In genomic region chr1:225882008-225882698, GRCh38 we compare ENCODE assay signal across 1 cellular context.
TF ChIP-seq lines count a peak whose summit lies in the region.

Gene TMEM63A, minus strand, starts transcription at chr1:225882380. Its CDS starts 4,800 bp downstream, at chr1:225877580.

TF ChIP-seq in GM12878, 131 proteins besides CTCF, POLR2A, EP300 and RAD21 (continued from another document):
- TF ChIP-seq, protein P1, sequence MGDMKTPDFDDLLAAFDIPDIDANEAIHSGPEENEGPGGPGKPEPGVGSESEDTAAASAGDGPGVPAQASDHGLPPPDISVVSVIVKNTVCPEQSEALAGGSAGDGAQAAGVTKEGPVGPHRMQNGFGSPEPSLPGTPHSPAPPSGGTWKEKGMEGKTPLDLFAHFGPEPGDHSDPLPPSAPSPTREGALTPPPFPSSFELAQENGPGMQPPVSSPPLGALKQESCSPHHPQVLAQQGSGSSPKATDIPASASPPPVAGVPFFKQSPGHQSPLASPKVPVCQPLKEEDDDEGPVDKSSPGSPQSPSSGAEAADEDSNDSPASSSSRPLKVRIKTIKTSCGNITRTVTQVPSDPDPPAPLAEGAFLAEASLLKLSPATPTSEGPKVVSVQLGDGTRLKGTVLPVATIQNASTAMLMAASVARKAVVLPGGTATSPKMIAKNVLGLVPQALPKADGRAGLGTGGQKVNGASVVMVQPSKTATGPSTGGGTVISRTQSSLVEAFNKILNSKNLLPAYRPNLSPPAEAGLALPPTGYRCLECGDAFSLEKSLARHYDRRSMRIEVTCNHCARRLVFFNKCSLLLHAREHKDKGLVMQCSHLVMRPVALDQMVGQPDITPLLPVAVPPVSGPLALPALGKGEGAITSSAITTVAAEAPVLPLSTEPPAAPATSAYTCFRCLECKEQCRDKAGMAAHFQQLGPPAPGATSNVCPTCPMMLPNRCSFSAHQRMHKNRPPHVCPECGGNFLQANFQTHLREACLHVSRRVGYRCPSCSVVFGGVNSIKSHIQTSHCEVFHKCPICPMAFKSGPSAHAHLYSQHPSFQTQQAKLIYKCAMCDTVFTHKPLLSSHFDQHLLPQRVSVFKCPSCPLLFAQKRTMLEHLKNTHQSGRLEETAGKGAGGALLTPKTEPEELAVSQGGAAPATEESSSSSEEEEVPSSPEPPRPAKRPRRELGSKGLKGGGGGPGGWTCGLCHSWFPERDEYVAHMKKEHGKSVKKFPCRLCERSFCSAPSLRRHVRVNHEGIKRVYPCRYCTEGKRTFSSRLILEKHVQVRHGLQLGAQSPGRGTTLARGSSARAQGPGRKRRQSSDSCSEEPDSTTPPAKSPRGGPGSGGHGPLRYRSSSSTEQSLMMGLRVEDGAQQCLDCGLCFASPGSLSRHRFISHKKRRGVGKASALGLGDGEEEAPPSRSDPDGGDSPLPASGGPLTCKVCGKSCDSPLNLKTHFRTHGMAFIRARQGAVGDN (IDR thresholded peaks at IDR 0.05) = peak; percentile 55
- TF ChIP-seq PAX8 (IDR thresholded peaks at IDR 0.05) = no peak
- peak; percentile 63; the same call in 1 of the 2 replicates for TF ChIP-seq SMARCA5 (IDR thresholded peaks at IDR 0.05)
- TF ChIP-seq, protein P2, sequence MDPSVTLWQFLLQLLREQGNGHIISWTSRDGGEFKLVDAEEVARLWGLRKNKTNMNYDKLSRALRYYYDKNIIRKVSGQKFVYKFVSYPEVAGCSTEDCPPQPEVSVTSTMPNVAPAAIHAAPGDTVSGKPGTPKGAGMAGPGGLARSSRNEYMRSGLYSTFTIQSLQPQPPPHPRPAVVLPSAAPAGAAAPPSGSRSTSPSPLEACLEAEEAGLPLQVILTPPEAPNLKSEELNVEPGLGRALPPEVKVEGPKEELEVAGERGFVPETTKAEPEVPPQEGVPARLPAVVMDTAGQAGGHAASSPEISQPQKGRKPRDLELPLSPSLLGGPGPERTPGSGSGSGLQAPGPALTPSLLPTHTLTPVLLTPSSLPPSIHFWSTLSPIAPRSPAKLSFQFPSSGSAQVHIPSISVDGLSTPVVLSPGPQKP (IDR thresholded peaks at IDR 0.05; ENCODE audit: low read depth, low read length) = no peak
- peak; percentile 78 for TF ChIP-seq ASH2L (IDR thresholded peaks at IDR 0.05; ENCODE audit: borderline replicate concordance, low read depth)
- TF ChIP-seq TAF1 (IDR thresholded peaks at IDR 0.05; ENCODE audit: borderline replicate concordance, low read depth, low read length) = peak; percentile 71; the same call in 1 of the 2 replicates
- no peak for TF ChIP-seq HSF1 (IDR thresholded peaks at IDR 0.05; ENCODE audit: low read depth, low read length)
